18 cellular contexts compared by ENCODE assay signal in genomic region chr2:12236136-12236834, GRCh38.
"Had no signal": no experiment of that assay in that cellular context is flagged by ENCODE, and none has a peak within 500 bp of the region (broad histone marks: within the 10 kb centered on the region; RNA-seq: fewer than 3 reads in every experiment).

No MANE protein-coding gene starts in this region.

- H3K27me3 ChIP-seq: sigmoid colon, upper lobe of right lung had no signal

- H3K9me3 ChIP-seq: psoas muscle, sigmoid colon, upper lobe of right lung had no signal

- DNase-seq: activated CD4-positive, alpha-beta T cell treated with anti-CD3 and anti-CD28 coated beads, Interleukin-2, amount 50 U/mL, for 4 hours; activated gamma-delta T cell; activated naive CD8-positive, alpha-beta T cell treated with anti-CD3 and anti-CD28 coated beads for 36 hours; activated T-cell treated with anti-CD3 and anti-CD28 coated beads, Interleukin-2, amount 50 U/mL, for 1 hour; anterior cingulate cortex; effector memory CD8-positive, alpha-beta T cell; foreskin fibroblast; mammary epithelial cell; natural killer cell; occipital lobe; psoas muscle; sigmoid colon; stimulated activated CD4-positive, alpha-beta T cell treated with anti-CD3 and anti-CD28 coated beads, Interleukin-2, amount 100 ng/mL, for 48 hours; stimulated activated naive CD8-positive, alpha-beta T cell treated with anti-CD3 and anti-CD28 coated beads, Interleukin-15, Interleukin-2, amounts not matched to agents 100 U/mL and 50 U/mL, for 24 hours; upper lobe of right lung had no signal

- H3K27ac ChIP-seq: epithelial cell of prostate, psoas muscle, sigmoid colon, upper lobe of right lung had no signal

- H3K4me1 ChIP-seq: psoas muscle, upper lobe of right lung had no signal

- H3K4me3 ChIP-seq: psoas muscle, sigmoid colon, upper lobe of right lung had no signal

- ATAC-seq: activated CD4-positive, CD25-positive, alpha-beta regulatory T cell treated with anti-CD3 and anti-CD28 coated beads, Interleukin-2, amount 50 U/mL, for 24 hours; effector memory CD8-positive, alpha-beta T cell; left lobe of liver; natural killer cell; psoas muscle; stimulated activated naive CD8-positive, alpha-beta T cell treated with anti-CD3 and anti-CD28 coated beads, Interleukin-15, Interleukin-2, amounts not matched to agents 100 U/mL and 50 U/mL, for 24 hours; upper lobe of right lung had no signal

- H3K36me3 ChIP-seq: sigmoid colon, upper lobe of right lung had no signal
